Comparison of ENCODE assay signal across 8 cellular contexts in genomic region chr17:48618366-48618896, GRCh38. TPM values are rescaled to one million over a fixed set of nuclear protein-coding genes. Genes with fewer than 3 reads are reported as not detected.
DNase-seq lines count a peak whose midpoint lies in the region; ATAC-seq, FAIRE-seq and TF ChIP-seq lines count a peak whose summit lies in the region.

No MANE protein-coding gene starts in this region.

- H4K20me1 ChIP-seq in SK-N-SH (ENCODE audit: insufficient read depth) (peaks cover 25% of the 10 kb centered on the region), osteoblast (ENCODE audit: insufficient read depth, low read length) (peaks cover 13% of the 10 kb centered on the region)

- H3K4me3 ChIP-seq in LNCaP clone FGC (ENCODE audit: low read depth, low read length) (peak overlapping the region; percentile 36), SK-N-SH (ENCODE audit: low read depth in 2 of 2, low read length in 1 of 2) (no peak overlapping the region), osteoblast (ENCODE audit: insufficient read depth, low read length) (no peak overlapping the region), thoracic aorta (no peak overlapping the region)

- no peak overlapping the region for H3K27ac ChIP-seq in SK-N-SH (ENCODE audit: low read depth in 2 of 2, low read length in 1 of 2)
- H3K27ac ChIP-seq in osteoblast (ENCODE audit: low read depth, low read length), result no peak overlapping the region
- no peak overlapping the region for H3K27ac ChIP-seq in thoracic aorta

- H3K79me2 ChIP-seq in SK-N-SH (ENCODE audit: insufficient read depth), result no peaks in the 10 kb centered on the region
- no peaks in the 10 kb centered on the region for H3K79me2 ChIP-seq in osteoblast (ENCODE audit: insufficient read depth, low read length)

- 2% methylated on average over 20 of the region's 20 CpGs for WGBS in SK-N-SH (ENCODE audit: low lambda C conversion rate)

- H2AFZ ChIP-seq in SK-N-SH (ENCODE audit: low read depth) (no peak overlapping the region), osteoblast (ENCODE audit: low read length) (no peak overlapping the region)

- no peaks in the 10 kb centered on the region for H3K9me2 ChIP-seq in SK-N-SH

- CTCF ChIA-PET in SK-N-SH (lab: Yijun Ruan, JAX), result interaction anchor here (0.6 to 5.9 kb wide), 109 partner anchors 8 to 727 kb away, joined by 3 to 59 read pairs (median 4); partner anchors contain the start of genes HOXB5, HOXB9 and PRAC2

- H3K4me2 ChIP-seq in SK-N-SH (no peak overlapping the region), osteoblast (ENCODE audit: insufficient read depth, low read length) (no peak overlapping the region)

- ATAC-seq in thoracic aorta (ENCODE audit: insufficient number of reproducible peaks, low FRiP score, low read depth) (peak; percentile 68), HG03342 (IDR thresholded peaks at IDR 0.05; ENCODE audit: unreplicated experiment) (no peak)

- no peak for FAIRE-seq in frontal cortex (lab: Jason Lieb, UNC)

- H3F3A ChIP-seq in SK-N-SH (replicated peaks; ENCODE audit: insufficient read depth), result no peaks in the 10 kb centered on the region

- H3K4me1 ChIP-seq in SK-N-SH (ENCODE audit: control insufficient read depth in 1 of 2, insufficient read depth in 2 of 2, low read depth in 1 of 2, low read length in 1 of 2) (no peaks in the 10 kb centered on the region), osteoblast (ENCODE audit: insufficient read depth, low read length) (no peaks in the 10 kb centered on the region), thoracic aorta (ENCODE audit: control insufficient read depth in 1 of 2, low read depth in 2 of 2) (peaks cover 0 to 17% of the 10 kb centered on the region in 2 donors)

- no peaks in the 10 kb centered on the region for H3K9me3 ChIP-seq in SK-N-SH
- no peaks in the 10 kb centered on the region for H3K9me3 ChIP-seq in osteoblast (ENCODE audit: low read depth, low read length)
- H3K9me3 ChIP-seq in thoracic aorta, result no peaks in the 10 kb centered on the region

- no peak for TF ChIP-seq EP300 in SK-N-SH (IDR thresholded peaks at IDR 0.05; ENCODE audit: borderline replicate concordance in 1 of 2, low read depth in 1 of 2, low read length in 1 of 2)

- TF ChIP-seq RAD21 in SK-N-SH (IDR thresholded peaks at IDR 0.05; ENCODE audit: low read length), result peak; percentile 97

- H3K27me3 ChIP-seq in SK-N-SH (ENCODE audit: insufficient read depth) (peaks cover 100% of the 10 kb centered on the region), osteoblast (ENCODE audit: insufficient read depth, low read length) (peaks cover 99% of the 10 kb centered on the region), thoracic aorta (replicated peaks; ENCODE audit: insufficient read depth) (peaks cover 33% of the 10 kb centered on the region)

- TF ChIP-seq CTCF in LNCaP clone FGC (IDR thresholded peaks at IDR 0.05; ENCODE audit: control insufficient read depth, extremely low read depth, insufficient read depth), result peak; percentile 97
- peak; percentile 100 for TF ChIP-seq CTCF in SK-N-SH (IDR thresholded peaks at IDR 0.05)
- TF ChIP-seq CTCF in osteoblast (IDR thresholded peaks at IDR 0.05; ENCODE audit: extremely low read depth, low read depth, low read length), result peak; percentile 92
- peak; percentile 95 for TF ChIP-seq CTCF in thoracic aorta (IDR thresholded peaks at IDR 0.05)

- POLR2A ChIA-PET in SK-N-SH (lab: Yijun Ruan, JAX), result no interaction called here

- peak; percentile 77 for DNase-seq in DMS79 treated with DMSO at 0.1 percent for 48 hours (lab: John Stamatoyannopoulos, UW)
- peak; percentile 36 for DNase-seq in LNCaP clone FGC (ENCODE audit: low read depth)
- peak; percentile 98 for DNase-seq in SK-N-SH
- DNase-seq in activated naive CD4-positive, alpha-beta T cell (lab: John Stamatoyannopoulos, UW), result peak; percentile 54 to 83 (median 78)
- DNase-seq in frontal cortex (ENCODE audit: low spot score in 2 of 2), result peak; percentile 93 to 99
- DNase-seq in osteoblast (ENCODE audit: insufficient read length, low spot score, missing footprints), result peak; percentile 100
- peak; percentile 53 for DNase-seq in thoracic aorta (ENCODE audit: low spot score)

- H3K36me3 ChIP-seq in SK-N-SH (replicated peaks in 1 of 2; ENCODE audit: control insufficient read depth in 1 of 2, insufficient read depth in 2 of 2, low read length in 1 of 2) (no peaks in the 10 kb centered on the region), osteoblast (ENCODE audit: insufficient read depth, low read length) (no peaks in the 10 kb centered on the region), thoracic aorta (no peaks in the 10 kb centered on the region)

- H3K9ac ChIP-seq in SK-N-SH, result no peak overlapping the region

TF ChIP-seq in SK-N-SH, 30 proteins besides CTCF, POLR2A, EP300 and RAD21:
- TF ChIP-seq GATA2 (CRISPR knock-in tag; IDR thresholded peaks at IDR 0.05) (no peak), JUND (IDR thresholded peaks at IDR 0.05) (no peak), RCOR1 (IDR thresholded peaks at IDR 0.05; ENCODE audit: low read length) (peak; percentile 14; the same call in 1 of the 2 replicates), SMC3 (IDR thresholded peaks at IDR 0.05; ENCODE audit: low read depth, low read length) (peak; percentile 92), FOSL2 (IDR thresholded peaks at IDR 0.05; ENCODE audit: borderline replicate concordance, low read depth) (no peak), TEAD4 (IDR thresholded peaks at IDR 0.05; ENCODE audit: borderline replicate concordance, insufficient read depth) (no peak), NFIC (IDR thresholded peaks at IDR 0.05; ENCODE audit: borderline replicate concordance) (no peak), PBX3 (IDR thresholded peaks at IDR 0.05) (no peak), TAF1 (IDR thresholded peaks at IDR 0.05; ENCODE audit: borderline replicate concordance, low read depth, low read length) (no peak)

RNA-seq across cellular contexts. Expression of gene HOXB8, which starts 3.3 kb away (rescaled TPM):
- polyA plus RNA-seq in SK-N-SH (2012; rRNA removed), result not detected in 2 replicates
- not detected in 2 replicates for polyA plus RNA-seq in SK-N-SH (2012; cell fraction: cytosol; rRNA removed)
- polyA plus RNA-seq in SK-N-SH (2012; cell fraction: nucleus; rRNA removed), result not detected in 2 replicates
- total RNA-seq in frontal cortex (not detected), osteoblast (not detected in 2 replicates), thoracic aorta (1 to 10 TPM in 1 of 2 donors, not detected in 1; 1.4 TPM)

RNA-seq across cellular contexts. Expression of gene HOXB7, which starts 7.6 kb away (rescaled TPM):
- not detected in 2 replicates for polyA plus RNA-seq in SK-N-SH (2012; rRNA removed)
- polyA plus RNA-seq in SK-N-SH (2012; cell fraction: cytosol; rRNA removed), result not detected in 2 replicates
- not detected in 2 replicates for polyA plus RNA-seq in SK-N-SH (2012; cell fraction: nucleus; rRNA removed)
- total RNA-seq in frontal cortex (not detected), osteoblast (0.36 TPM in 1 of 2 replicates, not detected in the other), thoracic aorta (1 to 10 TPM in 1 of 2 donors, under 1 TPM in 1; 0.63 to 7.2 TPM)

RNA-seq across cellular contexts. Expression of gene HOXB9, which starts 7.7 kb away (rescaled TPM):
- polyA plus RNA-seq in SK-N-SH (2012; rRNA removed), result not detected in 2 replicates
- not detected in 2 replicates for polyA plus RNA-seq in SK-N-SH (2012; cell fraction: cytosol; rRNA removed)
- not detected in 2 replicates for polyA plus RNA-seq in SK-N-SH (2012; cell fraction: nucleus; rRNA removed)
- total RNA-seq in frontal cortex, result not detected
- not detected in 2 replicates for total RNA-seq in osteoblast
- total RNA-seq in thoracic aorta, result not detected

RNA-seq across cellular contexts. Expression of gene HOXB6, which starts 13.6 kb away (rescaled TPM):
- not detected in 2 replicates for polyA plus RNA-seq in SK-N-SH (2012; rRNA removed)
- not detected in 2 replicates for polyA plus RNA-seq in SK-N-SH (2012; cell fraction: cytosol; rRNA removed)
- not detected in 2 replicates for polyA plus RNA-seq in SK-N-SH (2012; cell fraction: nucleus; rRNA removed)
- total RNA-seq in frontal cortex, result not detected
- total RNA-seq in osteoblast, result 0.59 and 0.72 TPM in 2 replicates
- 1 to 10 TPM; 4.2 to 9.9 TPM for total RNA-seq in thoracic aorta

RNA-seq across cellular contexts. Expression of gene HOXB5, which starts 24.9 kb away (rescaled TPM):
- polyA plus RNA-seq in SK-N-SH (2012; rRNA removed), result not detected in 2 replicates
- 0.01 TPM in 1 of 2 replicates, not detected in the other for polyA plus RNA-seq in SK-N-SH (2012; cell fraction: cytosol; rRNA removed)
- polyA plus RNA-seq in SK-N-SH (2012; cell fraction: nucleus; rRNA removed), result not detected in 2 replicates
- total RNA-seq in frontal cortex, result not detected
- total RNA-seq in osteoblast, result not detected in 2 replicates
- total RNA-seq in thoracic aorta, result 1 to 10 TPM in 1 of 2 donors, under 1 TPM in 1; 0.56 to 3.8 TPM

Comparison
In these comparisons a context has a peak if more than half of its experiments do, and no peak if none do; other contexts are left out.
1. DNase-seq: peak in every context shown above with its lines; median percentile 100 in osteoblast; 98 in SK-N-SH; 96 in frontal cortex; 78 in activated naive CD4-positive, alpha-beta T cell; 77 in DMS79 treated with DMSO at 0.1 percent for 48 hours; 53 in thoracic aorta; 36 in LNCaP clone FGC.